ENCODE assay signal across 8 cellular contexts in the genomic region with DNA sequence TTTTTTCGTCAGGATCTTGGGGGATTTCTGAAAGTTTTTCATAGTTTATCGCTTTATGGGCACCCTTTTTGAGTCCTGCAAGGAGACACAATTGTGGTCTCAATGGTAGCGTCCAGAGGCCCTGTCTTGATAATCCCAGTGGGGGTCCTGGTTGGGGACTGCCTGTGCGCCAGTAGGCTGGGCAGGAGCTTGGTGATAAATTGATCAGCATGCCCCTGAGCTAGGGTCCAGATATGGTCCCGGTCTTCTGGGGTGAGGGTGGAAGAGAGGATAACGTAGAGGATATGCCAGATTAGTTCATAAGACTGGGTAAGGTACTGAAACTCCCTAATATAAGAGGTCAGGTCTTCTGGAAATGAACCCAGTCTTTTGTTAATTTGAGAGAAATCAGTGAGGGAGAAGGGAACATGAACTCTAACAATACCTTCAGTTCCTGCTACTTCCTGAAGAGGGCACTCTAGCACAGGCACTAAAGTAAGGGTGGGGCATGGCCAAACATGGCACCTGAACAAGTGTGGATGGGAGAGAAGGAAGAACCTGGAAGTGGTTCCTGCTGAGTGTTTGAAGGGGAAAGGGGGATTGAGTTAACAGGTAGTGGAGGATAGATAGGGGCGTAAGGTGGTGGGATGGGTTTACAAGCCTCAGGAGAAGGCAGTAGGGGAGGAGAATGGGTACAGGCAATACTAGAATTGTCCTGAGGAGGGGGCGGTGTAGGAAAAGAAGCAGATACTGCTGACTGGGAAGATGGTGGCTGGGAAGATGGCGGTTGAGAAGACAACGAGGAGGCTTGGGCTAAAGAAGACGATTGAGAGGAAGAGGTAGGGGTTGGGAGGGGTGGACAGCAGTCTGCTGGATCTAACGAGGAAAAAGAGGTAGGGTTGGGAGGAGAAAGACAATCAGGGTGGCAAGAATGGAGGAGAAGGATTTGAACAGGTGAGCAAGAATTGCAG. TPM values are rescaled to one million over a fixed set of nuclear protein-coding genes. Genes with fewer than 3 reads are reported as not detected.
DNase-seq lines count a peak whose midpoint lies in the region; ATAC-seq and TF ChIP-seq lines count a peak whose summit lies in the region.

No MANE protein-coding gene starts in this region.

- TF ChIP-seq CTCF in HFFc6 (IDR thresholded peaks at IDR 0.05) (peak; percentile 87), fibroblast of pulmonary artery (IDR thresholded peaks at IDR 0.05; ENCODE audit: low read length, missing control alignments) (peak; percentile 64)

- no peaks in the 10 kb centered on the region for H3K9me3 Mint-ChIP-seq in HFFc6

- peak overlapping the region; percentile 4; the same call in 1 of the 2 replicates for H3K27ac Mint-ChIP-seq in HFFc6

- peak; percentile 55 for DNase-seq in DMS153 (lab: John Stamatoyannopoulos, UW)
- DNase-seq in HFFc6, result peak; percentile 52
- peak; percentile 90 for DNase-seq in NCI-H748 treated with DMSO at 0.1 percent for 48 hours (lab: John Stamatoyannopoulos, UW)
- peak; percentile 73 for DNase-seq in activated CD8-positive, alpha-beta memory T cell treated with anti-CD3 and anti-CD28 coated beads for 24 hours
- DNase-seq in fibroblast of pulmonary artery (ENCODE audit: low read depth), result peak; percentile 57
- DNase-seq in stimulated activated CD8-positive, alpha-beta memory T cell treated with anti-CD3 and anti-CD28 coated beads, Interleukin-4, amount 100 ng/mL, for 48 hours, result peak; percentile 64

- no peak for ATAC-seq in HG02798 (IDR thresholded peaks at IDR 0.05; ENCODE audit: poor library complexity, unreplicated experiment)
- no peak for ATAC-seq in HG03039 (IDR thresholded peaks at IDR 0.05; ENCODE audit: unreplicated experiment)

- peaks cover 1% of the 10 kb centered on the region; the same call in 1 of the 2 replicates for H3K27me3 Mint-ChIP-seq in HFFc6 (ENCODE audit: insufficient read depth)

- H3K36me3 Mint-ChIP-seq in HFFc6 (ENCODE audit: low read depth), result peaks cover 46% of the 10 kb centered on the region

- H3K4me1 Mint-ChIP-seq in HFFc6 (ENCODE audit: low read depth), result peaks cover 69% of the 10 kb centered on the region

- no peak overlapping the region for H3K4me3 Mint-ChIP-seq in HFFc6

- H3K4me3 ChIP-seq in fibroblast of pulmonary artery (replicated peaks; ENCODE audit: low read depth, low read length), result no peak overlapping the region

RNA-seq across cellular contexts. Expression of a gene that starts 33.8 kb away (rescaled TPM):
- 1 to 10 TPM in 3 of 6 experiments, under 1 TPM in 3; 0.85 to 1.5 (median 1.1) TPM for total RNA-seq in HFFc6 (2021; fragmentation: NEBNext Ultra II Directional; extraction: Animal tissue kit (Norgen Biotek cat#: 25700))

RNA-seq across cellular contexts. Expression of a gene that starts 46.8 kb away (rescaled TPM):
- 10 to 100 TPM; 29.1 to 34.3 (median 31.8) TPM for total RNA-seq in HFFc6 (2021; fragmentation: NEBNext Ultra II Directional; extraction: Animal tissue kit (Norgen Biotek cat#: 25700))
